1 cellular context compared by ENCODE assay signal in genomic region chr17:7989781-7990655, GRCh38.
TF ChIP-seq lines count a peak whose summit lies in the region.

No MANE protein-coding gene starts in this region.

TF ChIP-seq in GM23338, 12 proteins besides CTCF, POLR2A, EP300 and RAD21 (continued from another document):
- TF ChIP-seq, protein P1, sequence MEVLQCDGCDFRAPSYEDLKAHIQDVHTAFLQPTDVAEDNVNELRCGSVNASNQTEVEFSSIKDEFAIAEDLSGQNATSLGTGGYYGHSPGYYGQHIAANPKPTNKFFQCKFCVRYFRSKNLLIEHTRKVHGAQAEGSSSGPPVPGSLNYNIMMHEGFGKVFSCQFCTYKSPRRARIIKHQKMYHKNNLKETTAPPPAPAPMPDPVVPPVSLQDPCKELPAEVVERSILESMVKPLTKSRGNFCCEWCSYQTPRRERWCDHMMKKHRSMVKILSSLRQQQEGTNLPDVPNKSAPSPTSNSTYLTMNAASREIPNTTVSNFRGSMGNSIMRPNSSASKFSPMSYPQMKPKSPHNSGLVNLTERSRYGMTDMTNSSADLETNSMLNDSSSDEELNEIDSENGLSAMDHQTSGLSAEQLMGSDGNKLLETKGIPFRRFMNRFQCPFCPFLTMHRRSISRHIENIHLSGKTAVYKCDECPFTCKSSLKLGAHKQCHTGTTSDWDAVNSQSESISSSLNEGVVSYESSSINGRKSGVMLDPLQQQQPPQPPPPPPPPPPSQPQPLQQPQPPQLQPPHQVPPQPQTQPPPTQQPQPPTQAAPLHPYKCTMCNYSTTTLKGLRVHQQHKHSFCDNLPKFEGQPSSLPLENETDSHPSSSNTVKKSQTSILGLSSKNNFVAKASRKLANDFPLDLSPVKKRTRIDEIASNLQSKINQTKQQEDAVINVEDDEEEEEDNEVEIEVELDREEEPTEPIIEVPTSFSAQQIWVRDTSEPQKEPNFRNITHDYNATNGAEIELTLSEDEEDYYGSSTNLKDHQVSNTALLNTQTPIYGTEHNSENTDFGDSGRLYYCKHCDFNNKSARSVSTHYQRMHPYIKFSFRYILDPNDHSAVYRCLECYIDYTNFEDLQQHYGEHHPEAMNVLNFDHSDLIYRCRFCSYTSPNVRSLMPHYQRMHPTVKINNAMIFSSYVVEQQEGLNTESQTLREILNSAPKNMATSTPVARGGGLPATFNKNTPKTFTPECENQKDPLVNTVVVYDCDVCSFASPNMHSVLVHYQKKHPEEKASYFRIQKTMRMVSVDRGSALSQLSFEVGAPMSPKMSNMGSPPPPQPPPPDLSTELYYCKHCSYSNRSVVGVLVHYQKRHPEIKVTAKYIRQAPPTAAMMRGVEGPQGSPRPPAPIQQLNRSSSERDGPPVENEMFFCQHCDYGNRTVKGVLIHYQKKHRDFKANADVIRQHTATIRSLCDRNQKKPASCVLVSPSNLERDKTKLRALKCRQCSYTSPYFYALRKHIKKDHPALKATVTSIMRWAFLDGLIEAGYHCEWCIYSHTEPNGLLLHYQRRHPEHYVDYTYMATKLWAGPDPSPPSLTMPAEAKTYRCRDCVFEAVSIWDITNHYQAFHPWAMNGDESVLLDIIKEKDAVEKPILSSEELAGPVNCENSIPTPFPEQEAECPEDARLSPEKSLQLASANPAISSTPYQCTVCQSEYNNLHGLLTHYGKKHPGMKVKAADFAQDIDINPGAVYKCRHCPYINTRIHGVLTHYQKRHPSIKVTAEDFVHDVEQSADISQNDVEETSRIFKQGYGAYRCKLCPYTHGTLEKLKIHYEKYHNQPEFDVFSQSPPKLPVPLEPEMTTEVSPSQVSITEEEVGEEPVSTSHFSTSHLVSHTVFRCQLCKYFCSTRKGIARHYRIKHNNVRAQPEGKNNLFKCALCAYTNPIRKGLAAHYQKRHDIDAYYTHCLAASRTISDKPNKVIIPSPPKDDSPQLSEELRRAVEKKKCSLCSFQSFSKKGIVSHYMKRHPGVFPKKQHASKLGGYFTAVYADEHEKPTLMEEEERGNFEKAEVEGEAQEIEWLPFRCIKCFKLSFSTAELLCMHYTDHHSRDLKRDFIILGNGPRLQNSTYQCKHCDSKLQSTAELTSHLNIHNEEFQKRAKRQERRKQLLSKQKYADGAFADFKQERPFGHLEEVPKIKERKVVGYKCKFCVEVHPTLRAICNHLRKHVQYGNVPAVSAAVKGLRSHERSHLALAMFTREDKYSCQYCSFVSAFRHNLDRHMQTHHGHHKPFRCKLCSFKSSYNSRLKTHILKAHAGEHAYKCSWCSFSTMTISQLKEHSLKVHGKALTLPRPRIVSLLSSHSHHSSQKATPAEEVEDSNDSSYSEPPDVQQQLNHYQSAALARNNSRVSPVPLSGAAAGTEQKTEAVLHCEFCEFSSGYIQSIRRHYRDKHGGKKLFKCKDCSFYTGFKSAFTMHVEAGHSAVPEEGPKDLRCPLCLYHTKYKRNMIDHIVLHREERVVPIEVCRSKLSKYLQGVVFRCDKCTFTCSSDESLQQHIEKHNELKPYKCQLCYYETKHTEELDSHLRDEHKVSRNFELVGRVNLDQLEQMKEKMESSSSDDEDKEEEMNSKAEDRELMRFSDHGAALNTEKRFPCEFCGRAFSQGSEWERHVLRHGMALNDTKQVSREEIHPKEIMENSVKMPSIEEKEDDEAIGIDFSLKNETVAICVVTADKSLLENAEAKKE (CRISPR knock-in tag; IDR thresholded peaks at IDR 0.05): no peak
- no peak for TF ChIP-seq NANOG (IDR thresholded peaks at IDR 0.05; ENCODE audit: borderline replicate concordance)
- TF ChIP-seq JUNB (IDR thresholded peaks at IDR 0.05; ENCODE audit: unreplicated experiment): no peak
- no peak for TF ChIP-seq EZH2phosphoT487 (IDR thresholded peaks at IDR 0.05; ENCODE audit: unreplicated experiment)
- TF ChIP-seq CREB1 (CRISPR knock-in tag; IDR thresholded peaks at IDR 0.05; ENCODE audit: low read depth): no peak
